In the genomic region with DNA sequence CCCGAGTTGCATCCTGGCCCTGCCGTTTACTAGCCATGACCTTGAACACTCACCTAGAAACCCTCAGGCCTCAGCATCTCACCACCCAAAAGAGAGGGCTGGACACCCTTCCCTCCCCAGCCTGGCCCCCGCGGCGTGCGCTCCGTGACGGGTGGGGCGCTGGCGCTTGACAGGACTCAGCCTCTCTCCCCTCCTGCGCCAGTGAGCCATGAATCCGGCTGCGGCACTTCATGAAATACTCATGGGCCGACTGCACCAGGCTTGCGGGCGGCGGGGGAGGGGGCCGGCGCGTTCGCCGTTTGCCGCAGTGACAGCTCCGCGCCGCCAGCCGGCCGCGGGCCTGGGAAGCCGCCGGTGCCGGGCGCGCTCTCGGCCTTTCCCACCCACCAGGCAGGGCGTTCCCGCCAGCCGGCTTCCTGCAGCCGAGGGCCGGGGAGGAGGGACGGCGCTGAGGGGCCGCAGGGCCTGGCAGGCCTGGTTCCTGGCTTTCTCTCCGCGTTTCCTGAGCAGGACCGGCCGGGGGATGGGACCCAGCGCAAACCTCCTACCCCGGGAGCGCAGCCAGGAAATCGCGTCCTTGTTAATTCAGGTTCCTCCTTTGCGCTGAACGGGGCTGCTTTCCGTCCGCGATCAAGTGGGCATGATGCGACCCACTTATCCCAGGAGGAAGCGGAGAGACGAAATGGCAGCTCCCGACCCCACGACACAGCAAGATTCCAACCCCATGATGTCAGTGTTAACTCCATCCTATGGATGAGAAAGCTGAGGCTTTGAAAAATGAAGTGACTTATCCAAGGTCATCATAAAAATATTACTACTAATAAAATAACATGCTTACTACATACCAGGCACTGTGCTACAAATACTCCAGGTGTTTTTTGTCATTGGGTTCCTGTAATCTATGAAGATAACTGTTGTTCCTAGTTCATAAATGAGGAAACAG, we compare ENCODE assay signal across 1 cellular context.
A peak's percentile ranks its signal among the peaks of the same experiment; 100 is the strongest.
TF ChIP-seq lines count a peak whose summit lies in the region.

No MANE protein-coding gene starts in this region.

TF ChIP-seq in HepG2, 621 proteins besides CTCF, POLR2A, EP300 and RAD21 (continued from another document and continues in another):
- TF ChIP-seq, protein P1, sequence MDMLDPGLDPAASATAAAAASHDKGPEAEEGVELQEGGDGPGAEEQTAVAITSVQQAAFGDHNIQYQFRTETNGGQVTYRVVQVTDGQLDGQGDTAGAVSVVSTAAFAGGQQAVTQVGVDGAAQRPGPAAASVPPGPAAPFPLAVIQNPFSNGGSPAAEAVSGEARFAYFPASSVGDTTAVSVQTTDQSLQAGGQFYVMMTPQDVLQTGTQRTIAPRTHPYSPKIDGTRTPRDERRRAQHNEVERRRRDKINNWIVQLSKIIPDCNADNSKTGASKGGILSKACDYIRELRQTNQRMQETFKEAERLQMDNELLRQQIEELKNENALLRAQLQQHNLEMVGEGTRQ (IDR thresholded peaks at IDR 0.05; ENCODE audit: low read depth, low read length) = no peak
- TF ChIP-seq, protein P1 (CRISPR knock-in tag; IDR thresholded peaks at IDR 0.05; ENCODE audit: borderline replicate concordance) = no peak
- TF ChIP-seq, protein P2, sequence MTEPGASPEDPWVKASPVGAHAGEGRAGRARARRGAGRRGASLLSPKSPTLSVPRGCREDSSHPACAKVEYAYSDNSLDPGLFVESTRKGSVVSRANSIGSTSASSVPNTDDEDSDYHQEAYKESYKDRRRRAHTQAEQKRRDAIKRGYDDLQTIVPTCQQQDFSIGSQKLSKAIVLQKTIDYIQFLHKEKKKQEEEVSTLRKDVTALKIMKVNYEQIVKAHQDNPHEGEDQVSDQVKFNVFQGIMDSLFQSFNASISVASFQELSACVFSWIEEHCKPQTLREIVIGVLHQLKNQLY (CRISPR knock-in tag; IDR thresholded peaks at IDR 0.05) = no peak
- no peak for TF ChIP-seq CHCHD3 (CRISPR knock-in tag; IDR thresholded peaks at IDR 0.05)
- TF ChIP-seq, protein P3, sequence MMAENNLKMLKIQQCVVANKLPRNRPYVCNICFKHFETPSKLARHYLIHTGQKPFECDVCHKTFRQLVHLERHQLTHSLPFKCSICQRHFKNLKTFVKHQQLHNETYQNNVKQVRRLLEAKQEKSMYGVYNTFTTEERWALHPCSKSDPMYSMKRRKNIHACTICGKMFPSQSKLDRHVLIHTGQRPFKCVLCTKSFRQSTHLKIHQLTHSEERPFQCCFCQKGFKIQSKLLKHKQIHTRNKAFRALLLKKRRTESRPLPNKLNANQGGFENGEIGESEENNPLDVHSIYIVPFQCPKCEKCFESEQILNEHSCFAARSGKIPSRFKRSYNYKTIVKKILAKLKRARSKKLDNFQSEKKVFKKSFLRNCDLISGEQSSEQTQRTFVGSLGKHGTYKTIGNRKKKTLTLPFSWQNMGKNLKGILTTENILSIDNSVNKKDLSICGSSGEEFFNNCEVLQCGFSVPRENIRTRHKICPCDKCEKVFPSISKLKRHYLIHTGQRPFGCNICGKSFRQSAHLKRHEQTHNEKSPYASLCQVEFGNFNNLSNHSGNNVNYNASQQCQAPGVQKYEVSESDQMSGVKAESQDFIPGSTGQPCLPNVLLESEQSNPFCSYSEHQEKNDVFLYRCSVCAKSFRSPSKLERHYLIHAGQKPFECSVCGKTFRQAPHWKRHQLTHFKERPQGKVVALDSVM (CRISPR knock-in tag; IDR thresholded peaks at IDR 0.05) = no peak
- TF ChIP-seq CHD4 (IDR thresholded peaks at IDR 0.05; ENCODE audit: borderline replicate concordance, low read length) = no peak
- TF ChIP-seq, protein P4, sequence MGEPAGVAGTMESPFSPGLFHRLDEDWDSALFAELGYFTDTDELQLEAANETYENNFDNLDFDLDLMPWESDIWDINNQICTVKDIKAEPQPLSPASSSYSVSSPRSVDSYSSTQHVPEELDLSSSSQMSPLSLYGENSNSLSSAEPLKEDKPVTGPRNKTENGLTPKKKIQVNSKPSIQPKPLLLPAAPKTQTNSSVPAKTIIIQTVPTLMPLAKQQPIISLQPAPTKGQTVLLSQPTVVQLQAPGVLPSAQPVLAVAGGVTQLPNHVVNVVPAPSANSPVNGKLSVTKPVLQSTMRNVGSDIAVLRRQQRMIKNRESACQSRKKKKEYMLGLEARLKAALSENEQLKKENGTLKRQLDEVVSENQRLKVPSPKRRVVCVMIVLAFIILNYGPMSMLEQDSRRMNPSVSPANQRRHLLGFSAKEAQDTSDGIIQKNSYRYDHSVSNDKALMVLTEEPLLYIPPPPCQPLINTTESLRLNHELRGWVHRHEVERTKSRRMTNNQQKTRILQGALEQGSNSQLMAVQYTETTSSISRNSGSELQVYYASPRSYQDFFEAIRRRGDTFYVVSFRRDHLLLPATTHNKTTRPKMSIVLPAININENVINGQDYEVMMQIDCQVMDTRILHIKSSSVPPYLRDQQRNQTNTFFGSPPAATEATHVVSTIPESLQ (CRISPR knock-in tag; conservative IDR thresholded peaks at IDR 0.05) = no peak
- TF ChIP-seq, protein P5, sequence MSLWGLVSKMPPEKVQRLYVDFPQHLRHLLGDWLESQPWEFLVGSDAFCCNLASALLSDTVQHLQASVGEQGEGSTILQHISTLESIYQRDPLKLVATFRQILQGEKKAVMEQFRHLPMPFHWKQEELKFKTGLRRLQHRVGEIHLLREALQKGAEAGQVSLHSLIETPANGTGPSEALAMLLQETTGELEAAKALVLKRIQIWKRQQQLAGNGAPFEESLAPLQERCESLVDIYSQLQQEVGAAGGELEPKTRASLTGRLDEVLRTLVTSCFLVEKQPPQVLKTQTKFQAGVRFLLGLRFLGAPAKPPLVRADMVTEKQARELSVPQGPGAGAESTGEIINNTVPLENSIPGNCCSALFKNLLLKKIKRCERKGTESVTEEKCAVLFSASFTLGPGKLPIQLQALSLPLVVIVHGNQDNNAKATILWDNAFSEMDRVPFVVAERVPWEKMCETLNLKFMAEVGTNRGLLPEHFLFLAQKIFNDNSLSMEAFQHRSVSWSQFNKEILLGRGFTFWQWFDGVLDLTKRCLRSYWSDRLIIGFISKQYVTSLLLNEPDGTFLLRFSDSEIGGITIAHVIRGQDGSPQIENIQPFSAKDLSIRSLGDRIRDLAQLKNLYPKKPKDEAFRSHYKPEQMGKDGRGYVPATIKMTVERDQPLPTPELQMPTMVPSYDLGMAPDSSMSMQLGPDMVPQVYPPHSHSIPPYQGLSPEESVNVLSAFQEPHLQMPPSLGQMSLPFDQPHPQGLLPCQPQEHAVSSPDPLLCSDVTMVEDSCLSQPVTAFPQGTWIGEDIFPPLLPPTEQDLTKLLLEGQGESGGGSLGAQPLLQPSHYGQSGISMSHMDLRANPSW (CRISPR knock-in tag; IDR thresholded peaks at IDR 0.05; ENCODE audit: borderline replicate concordance) = no peak
- no peak for TF ChIP-seq ZNF496 (CRISPR knock-in tag; IDR thresholded peaks at IDR 0.05; ENCODE audit: insufficient replicate concordance)
- 0 out of 2 replicates have a peak, but pooled peaks have one; percentile 81 for TF ChIP-seq HES4 (CRISPR knock-in tag; IDR thresholded peaks at IDR 0.05; ENCODE audit: borderline replicate concordance)
- TF ChIP-seq SATB2 (CRISPR knock-in tag; IDR thresholded peaks at IDR 0.05) = no peak
- TF ChIP-seq, protein P6, sequence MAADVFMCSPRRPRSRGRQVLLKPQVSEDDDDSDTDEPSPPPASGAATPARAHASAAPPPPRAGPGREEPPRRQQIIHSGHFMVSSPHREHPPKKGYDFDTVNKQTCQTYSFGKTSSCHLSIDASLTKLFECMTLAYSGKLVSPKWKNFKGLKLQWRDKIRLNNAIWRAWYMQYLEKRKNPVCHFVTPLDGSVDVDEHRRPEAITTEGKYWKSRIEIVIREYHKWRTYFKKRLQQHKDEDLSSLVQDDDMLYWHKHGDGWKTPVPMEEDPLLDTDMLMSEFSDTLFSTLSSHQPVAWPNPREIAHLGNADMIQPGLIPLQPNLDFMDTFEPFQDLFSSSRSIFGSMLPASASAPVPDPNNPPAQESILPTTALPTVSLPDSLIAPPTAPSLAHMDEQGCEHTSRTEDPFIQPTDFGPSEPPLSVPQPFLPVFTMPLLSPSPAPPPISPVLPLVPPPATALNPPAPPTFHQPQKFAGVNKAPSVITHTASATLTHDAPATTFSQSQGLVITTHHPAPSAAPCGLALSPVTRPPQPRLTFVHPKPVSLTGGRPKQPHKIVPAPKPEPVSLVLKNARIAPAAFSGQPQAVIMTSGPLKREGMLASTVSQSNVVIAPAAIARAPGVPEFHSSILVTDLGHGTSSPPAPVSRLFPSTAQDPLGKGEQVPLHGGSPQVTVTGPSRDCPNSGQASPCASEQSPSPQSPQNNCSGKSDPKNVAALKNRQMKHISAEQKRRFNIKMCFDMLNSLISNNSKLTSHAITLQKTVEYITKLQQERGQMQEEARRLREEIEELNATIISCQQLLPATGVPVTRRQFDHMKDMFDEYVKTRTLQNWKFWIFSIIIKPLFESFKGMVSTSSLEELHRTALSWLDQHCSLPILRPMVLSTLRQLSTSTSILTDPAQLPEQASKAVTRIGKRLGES (CRISPR knock-in tag; IDR thresholded peaks at IDR 0.05; ENCODE audit: borderline replicate concordance) = no peak
- no peak for TF ChIP-seq ZNF124 (CRISPR knock-in tag; IDR thresholded peaks at IDR 0.05)
- TF ChIP-seq ZNF562 (CRISPR knock-in tag; IDR thresholded peaks at IDR 0.05; ENCODE audit: borderline replicate concordance) = no peak
- peak; percentile 45; the same call in 1 of the 2 replicates for TF ChIP-seq SAFB2 (CRISPR knock-in tag; IDR thresholded peaks at IDR 0.05; ENCODE audit: borderline replicate concordance, low read depth)
- TF ChIP-seq ZNF12 (CRISPR knock-in tag; IDR thresholded peaks at IDR 0.05) = no peak
- no peak for TF ChIP-seq ARNT (IDR thresholded peaks at IDR 0.05)
- no peak for TF ChIP-seq SMC3 (IDR thresholded peaks at IDR 0.05; ENCODE audit: low read length)
- 0 out of 2 replicates have a peak, but pooled peaks have one; percentile 37 for TF ChIP-seq ZNF598 (CRISPR knock-in tag; IDR thresholded peaks at IDR 0.05; ENCODE audit: borderline replicate concordance)
- TF ChIP-seq, protein P7, sequence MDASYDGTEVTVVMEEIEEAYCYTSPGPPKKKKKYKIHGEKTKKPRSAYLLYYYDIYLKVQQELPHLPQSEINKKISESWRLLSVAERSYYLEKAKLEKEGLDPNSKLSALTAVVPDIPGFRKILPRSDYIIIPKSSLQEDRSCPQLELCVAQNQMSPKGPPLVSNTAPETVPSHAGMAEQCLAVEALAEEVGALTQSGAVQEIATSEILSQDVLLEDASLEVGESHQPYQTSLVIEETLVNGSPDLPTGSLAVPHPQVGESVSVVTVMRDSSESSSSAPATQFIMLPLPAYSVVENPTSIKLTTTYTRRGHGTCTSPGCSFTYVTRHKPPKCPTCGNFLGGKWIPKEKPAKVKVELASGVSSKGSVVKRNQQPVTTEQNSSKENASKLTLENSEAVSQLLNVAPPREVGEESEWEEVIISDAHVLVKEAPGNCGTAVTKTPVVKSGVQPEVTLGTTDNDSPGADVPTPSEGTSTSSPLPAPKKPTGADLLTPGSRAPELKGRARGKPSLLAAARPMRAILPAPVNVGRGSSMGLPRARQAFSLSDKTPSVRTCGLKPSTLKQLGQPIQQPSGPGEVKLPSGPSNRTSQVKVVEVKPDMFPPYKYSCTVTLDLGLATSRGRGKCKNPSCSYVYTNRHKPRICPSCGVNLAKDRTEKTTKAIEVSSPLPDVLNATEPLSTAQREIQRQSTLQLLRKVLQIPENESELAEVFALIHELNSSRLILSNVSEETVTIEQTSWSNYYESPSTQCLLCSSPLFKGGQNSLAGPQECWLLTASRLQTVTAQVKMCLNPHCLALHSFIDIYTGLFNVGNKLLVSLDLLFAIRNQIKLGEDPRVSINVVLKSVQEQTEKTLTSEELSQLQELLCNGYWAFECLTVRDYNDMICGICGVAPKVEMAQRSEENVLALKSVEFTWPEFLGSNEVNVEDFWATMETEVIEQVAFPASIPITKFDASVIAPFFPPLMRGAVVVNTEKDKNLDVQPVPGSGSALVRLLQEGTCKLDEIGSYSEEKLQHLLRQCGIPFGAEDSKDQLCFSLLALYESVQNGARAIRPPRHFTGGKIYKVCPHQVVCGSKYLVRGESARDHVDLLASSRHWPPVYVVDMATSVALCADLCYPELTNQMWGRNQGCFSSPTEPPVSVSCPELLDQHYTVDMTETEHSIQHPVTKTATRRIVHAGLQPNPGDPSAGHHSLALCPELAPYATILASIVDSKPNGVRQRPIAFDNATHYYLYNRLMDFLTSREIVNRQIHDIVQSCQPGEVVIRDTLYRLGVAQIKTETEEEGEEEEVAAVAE (CRISPR knock-in tag; IDR thresholded peaks at IDR 0.05; ENCODE audit: borderline replicate concordance) = no peak
- TF ChIP-seq FLYWCH1 (CRISPR knock-in tag; IDR thresholded peaks at IDR 0.05) = no peak
- no peak for TF ChIP-seq RXRA (CRISPR knock-in tag; IDR thresholded peaks at IDR 0.05)
- TF ChIP-seq DMAP1 (CRISPR knock-in tag; IDR thresholded peaks at IDR 0.05) = no peak
- TF ChIP-seq, protein P8, sequence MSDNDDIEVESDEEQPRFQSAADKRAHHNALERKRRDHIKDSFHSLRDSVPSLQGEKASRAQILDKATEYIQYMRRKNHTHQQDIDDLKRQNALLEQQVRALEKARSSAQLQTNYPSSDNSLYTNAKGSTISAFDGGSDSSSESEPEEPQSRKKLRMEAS (IDR thresholded peaks at IDR 0.05) = peak; percentile 61
- TF ChIP-seq SETDB1 (CRISPR knock-in tag; IDR thresholded peaks at IDR 0.05; ENCODE audit: borderline replicate concordance) = no peak
- TF ChIP-seq ZBTB21 (CRISPR knock-in tag; IDR thresholded peaks at IDR 0.05) = no peak
- TF ChIP-seq KLF16 (CRISPR knock-in tag; IDR thresholded peaks at IDR 0.05) = 0 out of 4 replicates have a peak, but pooled peaks of 1 of the 2 experiments have one; percentile 22
- TF ChIP-seq SMARCC2 (IDR thresholded peaks at IDR 0.05) = no peak
- no peak for TF ChIP-seq ZNF235 (CRISPR knock-in tag; IDR thresholded peaks at IDR 0.05; ENCODE audit: borderline replicate concordance)
- TF ChIP-seq ETV5 (CRISPR knock-in tag; IDR thresholded peaks at IDR 0.05; ENCODE audit: borderline replicate concordance) = no peak
- TF ChIP-seq, protein P9, sequence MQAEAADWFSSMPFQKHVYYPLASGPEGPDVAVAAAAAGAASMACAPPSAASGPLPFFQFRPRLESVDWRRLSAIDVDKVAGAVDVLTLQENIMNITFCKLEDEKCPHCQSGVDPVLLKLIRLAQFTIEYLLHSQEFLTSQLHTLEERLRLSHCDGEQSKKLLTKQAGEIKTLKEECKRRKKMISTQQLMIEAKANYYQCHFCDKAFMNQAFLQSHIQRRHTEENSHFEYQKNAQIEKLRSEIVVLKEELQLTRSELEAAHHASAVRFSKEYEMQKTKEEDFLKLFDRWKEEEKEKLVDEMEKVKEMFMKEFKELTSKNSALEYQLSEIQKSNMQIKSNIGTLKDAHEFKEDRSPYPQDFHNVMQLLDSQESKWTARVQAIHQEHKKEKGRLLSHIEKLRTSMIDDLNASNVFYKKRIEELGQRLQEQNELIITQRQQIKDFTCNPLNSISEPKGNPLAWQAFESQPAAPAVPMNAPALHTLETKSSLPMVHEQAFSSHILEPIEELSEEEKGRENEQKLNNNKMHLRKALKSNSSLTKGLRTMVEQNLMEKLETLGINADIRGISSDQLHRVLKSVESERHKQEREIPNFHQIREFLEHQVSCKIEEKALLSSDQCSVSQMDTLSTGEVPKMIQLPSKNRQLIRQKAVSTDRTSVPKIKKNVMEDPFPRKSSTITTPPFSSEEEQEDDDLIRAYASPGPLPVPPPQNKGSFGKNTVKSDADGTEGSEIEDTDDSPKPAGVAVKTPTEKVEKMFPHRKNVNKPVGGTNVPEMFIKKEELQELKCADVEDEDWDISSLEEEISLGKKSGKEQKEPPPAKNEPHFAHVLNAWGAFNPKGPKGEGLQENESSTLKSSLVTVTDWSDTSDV (CRISPR knock-in tag; IDR thresholded peaks at IDR 0.05) = peak; percentile 73
- no peak for TF ChIP-seq ZSCAN12 (CRISPR knock-in tag; IDR thresholded peaks at IDR 0.05)
